28 cellular contexts compared by ENCODE assay signal in the genomic region with DNA sequence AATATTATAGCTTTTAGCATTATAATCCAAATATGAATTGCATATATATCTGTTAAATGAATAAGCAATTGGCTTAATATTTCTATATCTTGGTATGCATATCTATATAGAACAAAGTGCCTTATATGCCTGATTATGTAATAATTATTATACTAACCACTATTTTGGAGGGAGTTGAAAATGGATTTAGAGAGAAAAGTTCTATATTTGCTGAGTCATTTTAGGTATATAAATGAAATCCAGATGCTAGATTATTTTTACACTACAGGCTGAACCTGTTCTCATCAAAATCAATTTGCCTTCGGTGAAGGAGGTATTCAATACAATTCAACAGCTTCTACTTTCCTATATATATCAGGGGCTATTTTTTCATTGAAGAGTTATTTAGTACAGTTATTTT.
"Had no signal": no experiment of that assay in that cellular context is flagged by ENCODE, and none has a peak within 500 bp of the region (broad histone marks: within the 10 kb centered on the region; RNA-seq: fewer than 3 reads in every experiment).

No MANE protein-coding gene starts in this region.

- ATAC-seq: left colon; left lung; lower lobe of right lung; naive thymus-derived CD8-positive, alpha-beta T cell; pancreas; right cardiac atrium; stimulated activated effector memory CD8-positive, alpha-beta T cell treated with anti-CD3 and anti-CD28 coated beads, Interleukin-12 subunit alpha, Interleukin-12 subunit beta, amount 100 ng/mL, for 72 hours; upper lobe of right lung had no signal

- H3K4me3 ChIP-seq: left lung, lower lobe of right lung, pancreas, prostate gland, sigmoid colon, spleen, suprapubic skin, thoracic aorta, tibial artery, upper lobe of right lung had no signal

- H3K27me3 ChIP-seq: left lung, pancreas, sigmoid colon, spleen, suprapubic skin, tibial artery, upper lobe of right lung had no signal

- H3K9me3 ChIP-seq: left lung, lower lobe of right lung, pancreas, prostate gland, sigmoid colon, suprapubic skin, thoracic aorta, tibial artery had no signal

- DNase-seq: hippocampal formation; immature natural killer cell; kidney; left colon; left lung; lower lobe of right lung; mammary epithelial cell; mesenchymal stem cell; naive thymus-derived CD8-positive, alpha-beta T cell; nucleus accumbens; pancreas; posterior cingulate gyrus; retina; right cardiac atrium; sigmoid colon; small intestine; spleen; stimulated activated CD4-positive, alpha-beta T cell treated with anti-CD3 and anti-CD28 coated beads, Interleukin-4, amount 100 ng/mL, for 24 hours; stimulated activated naive CD4-positive, alpha-beta T cell; tibial artery; trophoblast cell; upper lobe of right lung had no signal

- H3K4me1 ChIP-seq: left lung, lower lobe of right lung, pancreas, prostate gland, sigmoid colon, spleen, suprapubic skin, tibial artery, upper lobe of right lung had no signal

- H3K27ac ChIP-seq: left lung, lower lobe of right lung, pancreas, prostate gland, sigmoid colon, spleen, suprapubic skin, thoracic aorta, tibial artery, upper lobe of right lung had no signal

- H3K36me3 ChIP-seq: left lung, lower lobe of right lung, pancreas, prostate gland, sigmoid colon, spleen, suprapubic skin, thoracic aorta, tibial artery, upper lobe of right lung had no signal

- FAIRE-seq: islet of Langerhans, kidney, pancreas, small intestine, urothelium cell line had no signal
